Comparison of ENCODE assay signal across 11 cellular contexts in the genomic region with DNA sequence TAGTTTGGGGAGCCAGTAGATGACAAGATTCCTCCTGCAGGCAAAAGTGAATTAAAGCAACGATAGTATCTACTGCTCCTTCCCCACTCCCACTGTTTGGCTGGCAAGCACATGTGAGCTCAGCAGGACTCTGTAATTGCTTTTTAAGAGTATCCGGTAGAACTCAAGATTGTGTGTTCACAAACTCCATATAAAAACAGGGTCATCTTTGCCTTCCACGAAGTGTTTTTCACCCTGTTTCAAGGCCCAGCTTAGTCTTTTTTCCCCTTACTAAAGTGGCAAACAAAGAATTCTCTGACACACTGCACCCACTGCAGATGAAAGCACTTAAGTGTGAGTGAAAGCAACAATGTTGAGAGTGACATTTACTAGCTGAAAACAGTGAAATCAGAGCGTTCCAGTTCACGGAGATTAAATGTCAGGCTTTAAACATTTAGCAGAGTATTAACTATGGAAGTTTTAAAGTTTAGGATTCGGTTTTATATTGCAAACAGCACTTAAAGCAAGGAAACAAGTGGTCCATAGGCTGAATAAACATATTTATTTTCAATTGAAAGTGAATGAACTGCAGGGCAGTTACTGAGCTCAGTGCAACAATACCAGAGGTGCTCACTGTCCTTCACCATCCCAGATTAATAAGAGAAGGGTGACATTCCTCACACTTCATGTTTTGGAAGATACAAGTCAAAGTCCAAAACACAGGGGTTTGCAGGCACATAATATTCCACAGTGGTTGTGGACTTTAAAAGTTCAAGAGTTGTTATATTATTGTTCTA.
DNase-seq lines count a peak whose midpoint lies in the region; ATAC-seq and TF ChIP-seq lines count a peak whose summit lies in the region.
"Had no signal": no experiment of that assay in that cellular context is flagged by ENCODE, and none has a peak within 500 bp of the region (broad histone marks: within the 10 kb centered on the region; RNA-seq: fewer than 3 reads in every experiment).

No MANE protein-coding gene starts in this region.

- no peak overlapping the region for H3K4me3 ChIP-seq in lower lobe of right lung
- H3K4me3 ChIP-seq in transverse colon, result no peak overlapping the region

- ATAC-seq in lower lobe of right lung (peak; percentile 21 to 64), GM18505 (IDR thresholded peaks at IDR 0.05; ENCODE audit: unreplicated experiment) (no peak)
- no peak for ATAC-seq in activated CD4-positive, alpha-beta T cell treated with anti-CD3 and anti-CD28 coated beads for 36 hours
- ATAC-seq: effector memory CD8-positive, alpha-beta T cell had no signal

- no peaks in the 10 kb centered on the region for H3K27me3 ChIP-seq in lower lobe of right lung (ENCODE audit: low read depth)
- H3K27me3 ChIP-seq in transverse colon, result no peaks in the 10 kb centered on the region

- H3K9me3 ChIP-seq in lower lobe of right lung, result no peaks in the 10 kb centered on the region
- H3K9me3 ChIP-seq in transverse colon, result no peaks in the 10 kb centered on the region

- H3K36me3 Mint-ChIP-seq in activated CD4-positive, alpha-beta T cell treated with anti-CD3 and anti-CD28 coated beads for 36 hours (ENCODE audit: low read depth), result no peaks in the 10 kb centered on the region

- H3K4me1 Mint-ChIP-seq in activated CD4-positive, alpha-beta T cell treated with anti-CD3 and anti-CD28 coated beads for 36 hours, result no peaks in the 10 kb centered on the region

- H3K4me3 Mint-ChIP-seq in activated CD4-positive, alpha-beta T cell treated with anti-CD3 and anti-CD28 coated beads for 36 hours, result no peak overlapping the region
- H3K4me3 Mint-ChIP-seq: effector memory CD8-positive, alpha-beta T cell had no signal

- no peaks in the 10 kb centered on the region for H3K27me3 Mint-ChIP-seq in activated CD4-positive, alpha-beta T cell treated with anti-CD3 and anti-CD28 coated beads for 36 hours
- H3K27me3 Mint-ChIP-seq: effector memory CD8-positive, alpha-beta T cell had no signal

- peak; percentile 8 to 48 (median 42) for DNase-seq in NCI-H1417 (lab: John Stamatoyannopoulos, UW)
- no peak for DNase-seq in NCI-H1417 treated with DMSO at 0.1 percent for 48 hours (lab: John Stamatoyannopoulos, UW)
- DNase-seq in cerebellum (ENCODE audit: low spot score), result peak; percentile 17
- no peak for DNase-seq in lower lobe of right lung
- DNase-seq in transverse colon, result no peak
- no peak for DNase-seq in 8988T
- no peak for DNase-seq in activated CD4-positive, alpha-beta T cell treated with anti-CD3 and anti-CD28 coated beads for 36 hours
- DNase-seq: activated T-cell treated with anti-CD3 and anti-CD28 coated beads for 4 hours; effector memory CD8-positive, alpha-beta T cell had no signal

- H3K9me3 Mint-ChIP-seq in activated CD4-positive, alpha-beta T cell treated with anti-CD3 and anti-CD28 coated beads for 36 hours (ENCODE audit: low read depth), result no peaks in the 10 kb centered on the region
- H3K9me3 Mint-ChIP-seq: effector memory CD8-positive, alpha-beta T cell had no signal

- WGBS in transverse colon (ENCODE audit: low coverage in 1 of 2), 2 donors, result 22 to 44% methylated on average over 6 of the region's 6 CpGs

- no peak for TF ChIP-seq EP300 in transverse colon (IDR thresholded peaks at IDR 0.05; ENCODE audit: low read depth)

- H3K27ac Mint-ChIP-seq in activated CD4-positive, alpha-beta T cell treated with anti-CD3 and anti-CD28 coated beads for 36 hours, result no peak overlapping the region
- H3K27ac Mint-ChIP-seq: effector memory CD8-positive, alpha-beta T cell had no signal

- in situ Hi-C loops in transverse colon (cut with MboI; ENCODE audit: low pct_ligation_motif_present in 1 of 4, low pct_unique_long_range_greater_than_20kb in 1 of 4, low sequenced_read_pairs in 3 of 4), result no loop called here

- TF ChIP-seq CTCF in lower lobe of right lung (IDR thresholded peaks at IDR 0.05), result no peak
- TF ChIP-seq CTCF in transverse colon (IDR thresholded peaks at IDR 0.05), result no peak

- H3K36me3 ChIP-seq in lower lobe of right lung, result no peaks in the 10 kb centered on the region
- H3K36me3 ChIP-seq in transverse colon, result no peaks in the 10 kb centered on the region

- peak overlapping the region; percentile 0 for H3K27ac ChIP-seq in lower lobe of right lung
- H3K27ac ChIP-seq in transverse colon, result peak overlapping the region; percentile 28 to 62 (median 45)
- H3K27ac ChIP-seq: KMS-11 had no signal

- CTCF ChIA-PET in activated CD4-positive, alpha-beta T cell treated with anti-CD3 and anti-CD28 coated beads for 36 hours (lab: Charles Lee), result interaction anchor here (0.7 kb wide), 1 partner anchor 149 kb away, joined by 3 read pairs; no protein-coding TSS in a partner anchor

- H3K4me1 ChIP-seq in lower lobe of right lung (peaks cover 12% of the 10 kb centered on the region), transverse colon (peaks cover 3 to 22% (median 10%) of the 10 kb centered on the region in 4 donors)

- POLR2A ChIA-PET in activated CD4-positive, alpha-beta T cell treated with anti-CD3 and anti-CD28 coated beads for 36 hours (lab: Charles Lee), result no interaction called here

- TF ChIP-seq POLR2A in transverse colon (IDR thresholded peaks at IDR 0.05) (no peak), GM18505 (IDR thresholded peaks at IDR 0.05; ENCODE audit: borderline replicate concordance, extremely low read depth, insufficient read depth, insufficient read length) (no peak)

- intact Hi-C loops in lower lobe of right lung (cut with DNase I) (no loop called here), transverse colon (cut with DNase I; ENCODE audit: low total_unique reads) (no loop called here)
- intact Hi-C loops in activated CD4-positive, alpha-beta T cell treated with anti-CD3 and anti-CD28 coated beads for 36 hours (cut with DNase I, micrococcal nuclease), result no loop called here

Comparison
In these comparisons a context has a peak if more than half of its experiments do, and no peak if none do; other contexts are left out.
1. DNase-seq: peak in NCI-H1417 (3 of 3) and cerebellum (single experiment); none in NCI-H1417 treated with DMSO at 0.1 percent for 48 hours (single experiment), lower lobe of right lung (single experiment), transverse colon (single experiment), 8988T (single experiment) and activated CD4-positive, alpha-beta T cell treated with anti-CD3 and anti-CD28 coated beads for 36 hours (single experiment).
2. ATAC-seq: peak in lower lobe of right lung (2 of 2); none in GM18505 (single experiment) and activated CD4-positive, alpha-beta T cell treated with anti-CD3 and anti-CD28 coated beads for 36 hours (single experiment).